In genomic region chr11:115185507-115185906, GRCh38 we compare ENCODE assay signal across 26 cellular contexts.
DNase-seq lines count a peak whose midpoint lies in the region; ATAC-seq and TF ChIP-seq lines count a peak whose summit lies in the region.
"Had no signal": no experiment of that assay in that cellular context is flagged by ENCODE, and none has a peak within 500 bp of the region (broad histone marks: within the 10 kb centered on the region; RNA-seq: fewer than 3 reads in every experiment).

No MANE protein-coding gene starts in this region.

- H3K4me3 Mint-ChIP-seq in nephron (no peak overlapping the region), chondrocyte (ENCODE audit: unreplicated experiment) (no peak overlapping the region)
- H3K4me3 Mint-ChIP-seq: CD4-positive, alpha-beta T cell had no signal

- H3K4me3 ChIP-seq in heart left ventricle (no peak overlapping the region), left ventricle myocardium inferior (no peak overlapping the region), subcutaneous abdominal adipose tissue (ENCODE audit: low read depth in 1 of 5, low read length in 5 of 5) (no peak overlapping the region)
- H3K4me3 ChIP-seq: GM23248, K562, SK-N-MC had no signal

- intact Hi-C loops in heart left ventricle (cut with DNase I): no loop called here
- intact Hi-C loops in cardiac septum (cut with DNase I): no loop called here
- intact Hi-C loops in left ventricle myocardium inferior (cut with micrococcal nuclease): no loop called here

- TF ChIP-seq CTCF in heart left ventricle (IDR thresholded peaks at IDR 0.05): no peak
- TF ChIP-seq CTCF in left ventricle myocardium inferior (IDR thresholded peaks at IDR 0.05; ENCODE audit: borderline replicate concordance): no peak
- no peak for TF ChIP-seq CTCF in nephron (IDR thresholded peaks at IDR 0.05; ENCODE audit: unreplicated experiment in 3 of 3)
- no peak for TF ChIP-seq CTCF in chondrocyte (IDR thresholded peaks at IDR 0.05)

- H3K9me3 Mint-ChIP-seq in nephron (no peaks in the 10 kb centered on the region), chondrocyte (ENCODE audit: low read depth) (no peaks in the 10 kb centered on the region)
- H3K9me3 Mint-ChIP-seq: CD4-positive, alpha-beta T cell had no signal

- 41 to 51% (median 47%) methylated on average over 4 of the region's 4 CpGs for WGBS in heart left ventricle, 4 donors

- H3K36me3 ChIP-seq in heart left ventricle (no peaks in the 10 kb centered on the region), left ventricle myocardium inferior (no peaks in the 10 kb centered on the region), subcutaneous abdominal adipose tissue (ENCODE audit: control insufficient read depth in 5 of 5, insufficient read depth in 5 of 5, low read length in 5 of 5) (no peaks in the 10 kb centered on the region)

- H3K27me3 Mint-ChIP-seq in nephron (ENCODE audit: low read depth) (peaks cover 7% of the 10 kb centered on the region), chondrocyte (ENCODE audit: low read depth) (no peaks in the 10 kb centered on the region)

- H3K9ac ChIP-seq in subcutaneous abdominal adipose tissue (ENCODE audit: low read length in 5 of 5): no peak overlapping the region
- H3K9ac ChIP-seq: GM23248 had no signal

- H3K4me1 Mint-ChIP-seq in nephron: peaks cover 52% of the 10 kb centered on the region
- H3K4me1 Mint-ChIP-seq in chondrocyte (ENCODE audit: low read depth): no peaks in the 10 kb centered on the region

- H3K27me3 ChIP-seq in heart left ventricle: no peaks in the 10 kb centered on the region
- H3K27me3 ChIP-seq in left ventricle myocardium inferior (ENCODE audit: low read depth): no peaks in the 10 kb centered on the region
- no peaks in the 10 kb centered on the region for H3K27me3 ChIP-seq in subcutaneous abdominal adipose tissue (ENCODE audit: control insufficient read depth in 5 of 5, insufficient read depth in 4 of 5, low read length in 5 of 5)

- peaks cover 0 to 35% (median 3%) of the 10 kb centered on the region in 12 donors for H3K4me1 ChIP-seq in heart left ventricle
- peaks cover 22% of the 10 kb centered on the region for H3K4me1 ChIP-seq in left ventricle myocardium inferior
- H3K4me1 ChIP-seq in subcutaneous abdominal adipose tissue (ENCODE audit: control insufficient read depth in 5 of 5, insufficient read depth in 5 of 5, low read length in 5 of 5): peaks cover 2 to 9% (median 9%) of the 10 kb centered on the region in 5 donors

- H3K36me3 Mint-ChIP-seq in nephron (ENCODE audit: low read depth): peaks cover 5% of the 10 kb centered on the region
- H3K36me3 Mint-ChIP-seq in chondrocyte (ENCODE audit: low read depth): no peaks in the 10 kb centered on the region

- H3K27ac Mint-ChIP-seq in nephron (peak overlapping the region in 2 of 3 experiments; percentile 64 to 73), chondrocyte (ENCODE audit: unreplicated experiment) (no peak overlapping the region)
- H3K27ac Mint-ChIP-seq: CD4-positive, alpha-beta T cell had no signal

- DNase-seq in heart left ventricle (no peak), cardiac septum (ENCODE audit: low spot score) (no peak), left ventricle myocardium inferior (no peak), chondrocyte (ENCODE audit: low spot score) (no peak), DMS79 treated with DMSO at 0.1 percent for 48 hours (lab: John Stamatoyannopoulos, UW) (no peak)
- DNase-seq: 8988T; ACHN; CD4-positive, alpha-beta T cell; COR-L47; DMS53; GM23248; H7; Kasumi-1; NCI-H1105 treated with DMSO at 0.1 percent for 48 hours; NCI-H146; NCI-H1930; NCI-H2107; NCI-H526 treated with DMSO at 0.1 percent for 48 hours; SIG-M5 had no signal

- H3K27ac ChIP-seq in heart left ventricle (peak overlapping the region in 8 of 12 donors; percentile 9 to 65 (median 42)), left ventricle myocardium inferior (replicated peaks) (peak overlapping the region; percentile 56), subcutaneous abdominal adipose tissue (ENCODE audit: low read depth, low read length) (peak overlapping the region; percentile 18)
- H3K27ac ChIP-seq: GM23248, RWPE1, SK-N-MC had no signal

- TF ChIP-seq POLR2A in heart left ventricle (IDR thresholded peaks at IDR 0.05): no peak

- ATAC-seq in heart left ventricle: peak in 3 of 4 donors; percentile 30 to 67 (median 33)
- ATAC-seq in HG03095 (IDR thresholded peaks at IDR 0.05; ENCODE audit: unreplicated experiment): no peak
- ATAC-seq: K562, Panc1 had no signal

- H3K9me3 ChIP-seq in heart left ventricle: no peaks in the 10 kb centered on the region
- no peaks in the 10 kb centered on the region for H3K9me3 ChIP-seq in left ventricle myocardium inferior (replicated peaks)
- H3K9me3 ChIP-seq in subcutaneous abdominal adipose tissue (ENCODE audit: control insufficient read depth in 5 of 5, low read length in 5 of 5): no peaks in the 10 kb centered on the region
